Comparison of ENCODE assay signal across 8 cellular contexts in the genomic region with DNA sequence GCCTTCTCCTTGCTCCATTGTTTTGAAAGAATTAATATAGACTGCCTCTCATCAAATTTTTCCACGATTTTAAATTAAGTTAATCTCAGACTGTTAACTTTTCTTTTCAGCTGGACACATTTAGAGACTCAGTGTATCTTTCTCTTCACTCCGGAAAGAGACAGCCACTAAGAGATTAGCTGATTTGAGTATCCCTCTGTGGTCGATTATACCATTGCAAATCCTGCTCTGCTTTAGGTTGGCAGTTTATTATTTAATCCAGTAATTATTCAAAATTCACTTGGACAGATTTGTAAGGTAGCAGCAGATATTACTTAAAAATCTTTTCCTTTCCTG. TPM values are rescaled to one million over a fixed set of nuclear protein-coding genes. Genes with fewer than 3 reads are reported as not detected.
DNase-seq lines count a peak whose midpoint lies in the region; ATAC-seq and TF ChIP-seq lines count a peak whose summit lies in the region.

No MANE protein-coding gene starts in this region.

- intact Hi-C loops in activated CD4-positive, alpha-beta memory T cell treated with anti-CD3 and anti-CD28 coated beads for 36 hours (cut with micrococcal nuclease) = loop anchor here (1.0 kb wide), 2 partner anchors 30 to 76 kb away; partner anchors contain the start of gene TMEM117
- intact Hi-C loops in stomach (cut with DNase I; ENCODE audit: low total_unique reads) = no loop called here

- no peak for ATAC-seq in GM21528 (IDR thresholded peaks at IDR 0.05; ENCODE audit: low FRiP score, unreplicated experiment)
- ATAC-seq in HG02852 (IDR thresholded peaks at IDR 0.05; ENCODE audit: unreplicated experiment) = no peak

- POLR2A ChIA-PET in activated CD4-positive, alpha-beta memory T cell treated with anti-CD3 and anti-CD28 coated beads for 36 hours (lab: Charles Lee) = interaction anchor here (0.6 to 4.8 kb wide), 9 partner anchors 8 to 1440 kb away, joined by 3 to 32 read pairs (median 4); partner anchors contain the start of genes IRAK4, PUS7L and TMEM117

- peaks cover 8% of the 10 kb centered on the region for H3K36me3 Mint-ChIP-seq in activated CD4-positive, alpha-beta memory T cell treated with anti-CD3 and anti-CD28 coated beads for 36 hours

- TF ChIP-seq POLR2A in stomach (IDR thresholded peaks at IDR 0.05) = no peak

- H3K9me3 ChIP-seq in iPS DF 6.9 (ENCODE audit: control insufficient read depth, insufficient read depth, low read length) (no peaks in the 10 kb centered on the region), stomach (no peaks in the 10 kb centered on the region)

- no peak overlapping the region for H3K27ac ChIP-seq in iPS DF 6.9 (ENCODE audit: low read length)
- peak overlapping the region in 4 of 5 donors; percentile 95 to 98 (median 98) for H3K27ac ChIP-seq in stomach

- H3K4me1 ChIP-seq in iPS DF 6.9 (ENCODE audit: control insufficient read depth, insufficient read depth, low read length) = no peaks in the 10 kb centered on the region
- peaks cover 0 to 41% (median 26%) of the 10 kb centered on the region in 4 donors for H3K4me1 ChIP-seq in stomach

- CTCF ChIA-PET in activated CD4-positive, alpha-beta memory T cell treated with anti-CD3 and anti-CD28 coated beads for 36 hours (lab: Charles Lee) = interaction anchor here (1.1 to 3.2 kb wide), 4 partner anchors 13 to 76 kb away, joined by 3 to 26 read pairs (median 14); partner anchors contain the start of genes IRAK4, PUS7L and TMEM117

- TF ChIP-seq CTCF in stomach (IDR thresholded peaks at IDR 0.05) = no peak

- H3K4me3 ChIP-seq in iPS DF 6.9 (ENCODE audit: low read length) = peak overlapping the region; percentile 82; the same call in 1 of the 2 replicates
- peak overlapping the region; percentile 88 to 98 (median 96) for H3K4me3 ChIP-seq in stomach

- peak overlapping the region; percentile 99 for H3K4me3 Mint-ChIP-seq in activated CD4-positive, alpha-beta memory T cell treated with anti-CD3 and anti-CD28 coated beads for 36 hours

- peak; percentile 35 for DNase-seq in NCI-H748 (lab: John Stamatoyannopoulos, UW; ENCODE audit: unreplicated experiment)
- no peak for DNase-seq in NCI-H748 treated with DMSO at 0.1 percent for 48 hours (lab: John Stamatoyannopoulos, UW)
- no peak for DNase-seq in activated CD4-positive, alpha-beta memory T cell treated with anti-CD3 and anti-CD28 coated beads for 36 hours
- no peak for DNase-seq in iPS DF 6.9 (ENCODE audit: low read depth, low spot score)
- DNase-seq in stomach = no peak
- no peak for DNase-seq in NCI-H2107 treated with DMSO at 0.1 percent for 48 hours (lab: John Stamatoyannopoulos, UW; ENCODE audit: unreplicated experiment)

- no peaks in the 10 kb centered on the region for H3K9me3 Mint-ChIP-seq in activated CD4-positive, alpha-beta memory T cell treated with anti-CD3 and anti-CD28 coated beads for 36 hours

- H3K27ac Mint-ChIP-seq in activated CD4-positive, alpha-beta memory T cell treated with anti-CD3 and anti-CD28 coated beads for 36 hours = peak overlapping the region; percentile 99

- no peak for TF ChIP-seq EP300 in stomach (IDR thresholded peaks at IDR 0.05)

- peaks cover 33% of the 10 kb centered on the region for H3K4me1 Mint-ChIP-seq in activated CD4-positive, alpha-beta memory T cell treated with anti-CD3 and anti-CD28 coated beads for 36 hours (ENCODE audit: low read depth)

- no CpG with 5 or more reads among the region's 3 CpGs for WGBS in iPS DF 6.9 (ENCODE audit: insufficient coverage, insufficient read length)
- WGBS in stomach, 5 donors = 2 to 6% (median 3%) methylated on average over 3 of the region's 3 CpGs

- H3K27me3 Mint-ChIP-seq in activated CD4-positive, alpha-beta memory T cell treated with anti-CD3 and anti-CD28 coated beads for 36 hours = no peaks in the 10 kb centered on the region

- H3K27me3 ChIP-seq in iPS DF 6.9 (ENCODE audit: control insufficient read depth, insufficient read depth, low read length) = no peaks in the 10 kb centered on the region
- no peaks in the 10 kb centered on the region for H3K27me3 ChIP-seq in stomach

- no peaks in the 10 kb centered on the region for H3K36me3 ChIP-seq in iPS DF 6.9 (ENCODE audit: control insufficient read depth, insufficient read depth, low read length)
- H3K36me3 ChIP-seq in stomach = peaks cover 1 to 10% (median 8%) of the 10 kb centered on the region in 4 donors

RNA-seq across cellular contexts. Expression of gene TWF1, which starts 0.6 kb away (rescaled TPM):
- total RNA-seq in activated CD4-positive, alpha-beta memory T cell treated with anti-CD3 and anti-CD28 coated beads for 36 hours = 10 to 100 TPM; 19.1 to 19.4 TPM
- total RNA-seq in stomach = 100 to 1,000 TPM in 1 of 5 donors, 10 to 100 TPM in 4; 44.3 to 164 (median 88.4) TPM
- polyA plus RNA-seq in stomach = 10 to 100 TPM; 53.8 to 74.5 (median 65.2) TPM

RNA-seq across cellular contexts. Expression of gene TMEM117, which starts 29.2 kb away (rescaled TPM):
- total RNA-seq in activated CD4-positive, alpha-beta memory T cell treated with anti-CD3 and anti-CD28 coated beads for 36 hours = 1 to 10 TPM; 1.7 TPM
- 10 to 100 TPM in 3 of 5 donors, 1 to 10 TPM in 2; 6.7 to 52.5 (median 12.8) TPM for total RNA-seq in stomach
- polyA plus RNA-seq in stomach = 1 to 10 TPM; 1.9 to 4.0 (median 3.1) TPM

RNA-seq across cellular contexts. Expression of gene IRAK4, which starts 48.0 kb away (rescaled TPM):
- total RNA-seq in activated CD4-positive, alpha-beta memory T cell treated with anti-CD3 and anti-CD28 coated beads for 36 hours = 10 to 100 TPM; 30.8 to 33.6 TPM
- 100 to 1,000 TPM in 1 of 5 donors, 10 to 100 TPM in 3, 1 to 10 TPM in 1; 8.0 to 155 (median 35.1) TPM for total RNA-seq in stomach
- 10 to 100 TPM; 11.3 to 15.4 (median 11.9) TPM for polyA plus RNA-seq in stomach

RNA-seq across cellular contexts. Expression of gene PUS7L, which starts 48.1 kb away (rescaled TPM):
- 10 to 100 TPM; 14.8 to 16.0 TPM for total RNA-seq in activated CD4-positive, alpha-beta memory T cell treated with anti-CD3 and anti-CD28 coated beads for 36 hours
- total RNA-seq in stomach = 10 to 100 TPM in 2 of 5 donors, 1 to 10 TPM in 3; 2.9 to 60.5 (median 9.7) TPM
- 1 to 10 TPM; 1.2 to 3.4 (median 2.1) TPM for polyA plus RNA-seq in stomach
